21 cellular contexts compared by ENCODE assay signal in genomic region chr12:88503344-88503743, GRCh38.
"Had no signal": no experiment of that assay in that cellular context is flagged by ENCODE, and none has a peak within 500 bp of the region (broad histone marks: within the 10 kb centered on the region; RNA-seq: fewer than 3 reads in every experiment).

No MANE protein-coding gene starts in this region.

- H3K27ac Mint-ChIP-seq: activated naive CD8-positive, alpha-beta T cell; activated T-cell treated with anti-CD3 and anti-CD28 coated beads, Interleukin-2, amount 50 U/mL, for 24 hours; activated T-helper 17 cell treated with anti-CD3 and anti-CD28 coated beads, Interleukin-2, amount 50 U/mL, for 72 hours; naive thymus-derived CD4-positive, alpha-beta T cell; progenitor cell of endocrine pancreas; stimulated activated naive CD8-positive, alpha-beta T cell treated with anti-CD3 and anti-CD28 coated beads, Interleukin-15, Interleukin-2, amounts not matched to agents 100 ng/mL and 50 ng/mL, for 24 hours had no signal

- H3K4me1 Mint-ChIP-seq: activated T-helper 17 cell treated with anti-CD3 and anti-CD28 coated beads, Interleukin-2, amount 50 U/mL, for 72 hours; naive thymus-derived CD4-positive, alpha-beta T cell had no signal

- H3K27me3 Mint-ChIP-seq: activated naive CD8-positive, alpha-beta T cell; activated T-cell treated with anti-CD3 and anti-CD28 coated beads, Interleukin-2, amount 50 U/mL, for 24 hours; activated T-helper 17 cell treated with anti-CD3 and anti-CD28 coated beads, Interleukin-2, amount 50 U/mL, for 72 hours; naive thymus-derived CD4-positive, alpha-beta T cell; progenitor cell of endocrine pancreas; stimulated activated naive CD8-positive, alpha-beta T cell treated with anti-CD3 and anti-CD28 coated beads, Interleukin-15, Interleukin-2, amounts not matched to agents 100 ng/mL and 50 ng/mL, for 24 hours had no signal

- DNase-seq: activated T-cell treated with anti-CD3 and anti-CD28 coated beads, Interleukin-2, amount 50 U/mL, for 24 hours; adrenal gland; colonic mucosa; dorsolateral prefrontal cortex; esophagus squamous epithelium; heart right ventricle; lower lobe of right lung; naive thymus-derived CD4-positive, alpha-beta T cell; spleen; stimulated activated CD4-positive, alpha-beta T cell treated with anti-CD3 and anti-CD28 coated beads, Interleukin-4, amount 100 ng/mL, for 4 hours; substantia nigra; T-helper 9 cell; tibial artery; uterus had no signal

- H3K27ac ChIP-seq: adrenal gland, ascending aorta, breast epithelium, colonic mucosa, dorsolateral prefrontal cortex, esophagus squamous epithelium, heart right ventricle, lower lobe of right lung, spleen, tibial artery, uterus had no signal

- H3K36me3 Mint-ChIP-seq: activated naive CD8-positive, alpha-beta T cell; naive thymus-derived CD4-positive, alpha-beta T cell had no signal

- H3K9me3 Mint-ChIP-seq: activated T-cell treated with anti-CD3 and anti-CD28 coated beads, Interleukin-2, amount 50 U/mL, for 24 hours had no signal

- H3K27me3 ChIP-seq: adrenal gland, ascending aorta, breast epithelium, colonic mucosa, dorsolateral prefrontal cortex, esophagus squamous epithelium, gastroesophageal sphincter, heart right ventricle, spleen, tibial artery, uterus had no signal

- ATAC-seq: activated T-helper 17 cell treated with anti-CD3 and anti-CD28 coated beads, Interleukin-2, amount 50 U/mL, for 72 hours; gastroesophageal sphincter; lower lobe of right lung; naive thymus-derived CD4-positive, alpha-beta T cell had no signal

- H3K36me3 ChIP-seq: adrenal gland, ascending aorta, breast epithelium, colonic mucosa, uterus had no signal

- H3K9me3 ChIP-seq: adrenal gland, ascending aorta, breast epithelium, colonic mucosa, esophagus squamous epithelium, gastroesophageal sphincter, heart right ventricle, lower lobe of right lung, spleen, tibial artery, uterus had no signal

- H3K4me3 ChIP-seq: adrenal gland, ascending aorta, breast epithelium, colonic mucosa, dorsolateral prefrontal cortex, esophagus squamous epithelium, gastroesophageal sphincter, heart right ventricle, lower lobe of right lung, spleen, tibial artery, uterus had no signal

- H3K4me3 Mint-ChIP-seq: activated naive CD8-positive, alpha-beta T cell; activated T-cell treated with anti-CD3 and anti-CD28 coated beads, Interleukin-2, amount 50 U/mL, for 24 hours; activated T-helper 17 cell treated with anti-CD3 and anti-CD28 coated beads, Interleukin-2, amount 50 U/mL, for 72 hours; naive thymus-derived CD4-positive, alpha-beta T cell; stimulated activated naive CD8-positive, alpha-beta T cell treated with anti-CD3 and anti-CD28 coated beads, Interleukin-15, Interleukin-2, amounts not matched to agents 100 ng/mL and 50 ng/mL, for 24 hours had no signal

- H3K4me1 ChIP-seq: ascending aorta, breast epithelium, colonic mucosa, heart right ventricle, lower lobe of right lung, spleen, uterus had no signal
